In genomic region chr20:46406986-46407670, GRCh38 we compare ENCODE assay signal across 7 cellular contexts. TPM values are rescaled to one million over a fixed set of nuclear protein-coding genes. Genes with fewer than 3 reads are reported as not detected.
A peak's percentile ranks its signal among the peaks of the same experiment; 100 is the strongest.
DNase-seq lines count a peak whose midpoint lies in the region; ATAC-seq and TF ChIP-seq lines count a peak whose summit lies in the region.

No MANE protein-coding gene starts in this region.

- TF ChIP-seq CTCF in endothelial cell (IDR thresholded peaks at IDR 0.05; ENCODE audit: unreplicated experiment) = no peak

- CTCF ChIA-PET in naive thymus-derived CD4-positive, alpha-beta T cell (lab: Charles Lee) = interaction anchor here (0.5 to 3.0 kb wide), 9 partner anchors 43 to 637 kb away, joined by 3 to 17 read pairs (median 4); no protein-coding TSS in a partner anchor

- intact Hi-C loops in naive thymus-derived CD4-positive, alpha-beta T cell (cut with micrococcal nuclease) = loop anchor here (1.0 to 2.0 kb wide), 7 partner anchors 43 to 472 kb away; partner anchors contain the start of genes TP53RK (in 2 of the 2) and ZNF335 (in 1 of the 2)

- no peaks in the 10 kb centered on the region for H3K27me3 ChIP-seq in naive thymus-derived CD4-positive, alpha-beta T cell (ENCODE audit: control insufficient read depth in 2 of 2, insufficient read depth in 2 of 2, low read length in 2 of 2)

- peak overlapping the region; percentile 97 for H3K27ac ChIP-seq in naive thymus-derived CD4-positive, alpha-beta T cell (ENCODE audit: low read depth, low read length)

- H3K4me3 Mint-ChIP-seq in endothelial cell (ENCODE audit: unreplicated experiment) = peak overlapping the region; percentile 93
- H3K4me3 Mint-ChIP-seq in naive thymus-derived CD4-positive, alpha-beta T cell = peak overlapping the region; percentile 88 to 97 (median 95)
- H3K4me3 Mint-ChIP-seq in stimulated activated memory B cell treated with anti-CD40 and anti-IgM and Interleukin-4, amounts not matched to agents 10 μg/mL and 1 μg/mL and 100 μg/mL, for 72 hours = peak overlapping the region; percentile 87

- H3K4me1 ChIP-seq in naive thymus-derived CD4-positive, alpha-beta T cell (ENCODE audit: control insufficient read depth in 2 of 2, insufficient read depth in 2 of 2, low read length in 2 of 2) = peaks cover 31 to 42% of the 10 kb centered on the region in 2 donors

- DNase-seq in NCI-H345 treated with DMSO at 0.1 percent for 48 hours (lab: John Stamatoyannopoulos, UW; ENCODE audit: unreplicated experiment) = peak; percentile 85
- DNase-seq in activated CD8-positive, alpha-beta memory T cell treated with anti-CD3 and anti-CD28 coated beads for 1 hour (ENCODE audit: extremely low read depth in 1 of 2, low read depth in 1 of 2) = peak; percentile 64 to 70
- peak; percentile 17 for DNase-seq in endothelial cell (ENCODE audit: low spot score)
- DNase-seq in naive thymus-derived CD4-positive, alpha-beta T cell = peak; percentile 56 to 85 (median 82)

- POLR2A ChIA-PET in naive thymus-derived CD4-positive, alpha-beta T cell (lab: Charles Lee) = interaction anchor here (0.9 to 4.5 kb wide), 10 partner anchors 8 to 472 kb away, joined by 3 to 69 read pairs (median 4); partner anchors contain the start of gene PCIF1

- peaks cover 3% of the 10 kb centered on the region for H3K36me3 Mint-ChIP-seq in endothelial cell (ENCODE audit: low read depth, unreplicated experiment)
- peaks cover 0 to 14% (median 0%) of the 10 kb centered on the region in 5 donors for H3K36me3 Mint-ChIP-seq in naive thymus-derived CD4-positive, alpha-beta T cell
- peaks cover 3% of the 10 kb centered on the region for H3K36me3 Mint-ChIP-seq in stimulated activated memory B cell treated with anti-CD40 and anti-IgM and Interleukin-4, amounts not matched to agents 10 μg/mL and 1 μg/mL and 100 μg/mL, for 72 hours

- no peaks in the 10 kb centered on the region for H3K9me3 Mint-ChIP-seq in endothelial cell (ENCODE audit: unreplicated experiment)
- peaks cover 0 to under 1% (median 0%) of the 10 kb centered on the region in 11 donors for H3K9me3 Mint-ChIP-seq in naive thymus-derived CD4-positive, alpha-beta T cell
- no peaks in the 10 kb centered on the region for H3K9me3 Mint-ChIP-seq in stimulated activated memory B cell treated with anti-CD40 and anti-IgM and Interleukin-4, amounts not matched to agents 10 μg/mL and 1 μg/mL and 100 μg/mL, for 72 hours

- H3K27me3 Mint-ChIP-seq in endothelial cell (ENCODE audit: unreplicated experiment) = peaks cover 17% of the 10 kb centered on the region
- H3K27me3 Mint-ChIP-seq in naive thymus-derived CD4-positive, alpha-beta T cell = peaks cover 0 to 8% (median 0%) of the 10 kb centered on the region in 5 donors
- H3K27me3 Mint-ChIP-seq in stimulated activated memory B cell treated with anti-CD40 and anti-IgM and Interleukin-4, amounts not matched to agents 10 μg/mL and 1 μg/mL and 100 μg/mL, for 72 hours = no peaks in the 10 kb centered on the region

- H3K27ac Mint-ChIP-seq in endothelial cell (ENCODE audit: unreplicated experiment) = no peak overlapping the region
- H3K27ac Mint-ChIP-seq in naive thymus-derived CD4-positive, alpha-beta T cell = peak overlapping the region; percentile 87 to 97 (median 93)
- peak overlapping the region; percentile 88 for H3K27ac Mint-ChIP-seq in stimulated activated memory B cell treated with anti-CD40 and anti-IgM and Interleukin-4, amounts not matched to agents 10 μg/mL and 1 μg/mL and 100 μg/mL, for 72 hours

- peaks cover 0 to 7% (median 0%) of the 10 kb centered on the region in 3 experiments for H3K36me3 ChIP-seq in naive thymus-derived CD4-positive, alpha-beta T cell (ENCODE audit: control insufficient read depth in 2 of 3, insufficient read depth in 3 of 3, low read length in 3 of 3)

- peaks cover 11% of the 10 kb centered on the region for H3K4me1 Mint-ChIP-seq in endothelial cell (ENCODE audit: unreplicated experiment)
- peaks cover 37 to 71% (median 63%) of the 10 kb centered on the region in 7 donors for H3K4me1 Mint-ChIP-seq in naive thymus-derived CD4-positive, alpha-beta T cell
- H3K4me1 Mint-ChIP-seq in stimulated activated memory B cell treated with anti-CD40 and anti-IgM and Interleukin-4, amounts not matched to agents 10 μg/mL and 1 μg/mL and 100 μg/mL, for 72 hours = peaks cover 47% of the 10 kb centered on the region

- ATAC-seq in GM18870 (IDR thresholded peaks at IDR 0.05; ENCODE audit: unreplicated experiment) (peak; percentile 41), HG03066 (IDR thresholded peaks at IDR 0.05; ENCODE audit: low read depth, unreplicated experiment) (peak; percentile 31)
- ATAC-seq in naive thymus-derived CD4-positive, alpha-beta T cell = peak; percentile 57
- ATAC-seq in stimulated activated memory B cell treated with anti-CD40 and anti-IgM and Interleukin-4, amounts not matched to agents 10 μg/mL and 1 μg/mL and 100 μg/mL, for 72 hours = peak; percentile 78

- no peaks in the 10 kb centered on the region for H3K9me3 ChIP-seq in naive thymus-derived CD4-positive, alpha-beta T cell (ENCODE audit: control insufficient read depth in 2 of 3, low read length in 3 of 3)

- H3K4me3 ChIP-seq in naive thymus-derived CD4-positive, alpha-beta T cell (ENCODE audit: low read length) = peak overlapping the region; percentile 86

RNA-seq across cellular contexts. Expression of gene ELMO2, which starts 0.7 kb away (rescaled TPM):
- 35.6 TPM for total RNA-seq in endothelial cell (ENCODE audit: unreplicated experiment)
- 100 to 1,000 TPM in 1 of 5 experiments, 10 to 100 TPM in 4; 50.8 to 104 (median 52.3) TPM for total RNA-seq in naive thymus-derived CD4-positive, alpha-beta T cell
- polyA plus RNA-seq in naive thymus-derived CD4-positive, alpha-beta T cell = 10 to 100 TPM; 35.6 to 67.4 TPM

Comparison
In these comparisons a context has a peak if more than half of its experiments do, and no peak if none do; other contexts are left out.
1. Peak in every context shown above with its lines: DNase-seq, ATAC-seq, H3K4me3 ChIP-seq and H3K27ac ChIP-seq.
2. DNase-seq: peak in every context shown above with its lines; median percentile 85 in NCI-H345 treated with DMSO at 0.1 percent for 48 hours; 82 in naive thymus-derived CD4-positive, alpha-beta T cell; 67 in activated CD8-positive, alpha-beta memory T cell treated with anti-CD3 and anti-CD28 coated beads for 1 hour; 17 in endothelial cell.